32 cellular contexts compared by ENCODE assay signal in genomic region chr4:32735856-32736590, GRCh38.
"Had no signal": no experiment of that assay in that cellular context is flagged by ENCODE, and none has a peak within 500 bp of the region (broad histone marks: within the 10 kb centered on the region; RNA-seq: fewer than 3 reads in every experiment).

No MANE protein-coding gene starts in this region.

- H3K27me3 ChIP-seq: adrenal gland, cardiac muscle cell, gastroesophageal sphincter, neutrophil, uterus had no signal

- DNase-seq: activated CD4-positive, alpha-beta memory T cell treated with anti-CD3 and anti-CD28 coated beads for 36 hours; activated CD4-positive, alpha-beta T cell treated with anti-CD3 and anti-CD28 coated beads for 4 hours; activated CD4-positive, CD25-positive, alpha-beta regulatory T cell; activated CD8-positive, alpha-beta memory T cell treated with anti-CD3 and anti-CD28 coated beads, Interleukin-2, amount 50 U/mL, for 4 hours; activated effector memory CD4-positive, alpha-beta T cell treated with anti-CD3 and anti-CD28 coated beads, Interleukin-2, amount 50 U/mL, for 16 hours; activated naive CD4-positive, alpha-beta T cell treated with anti-CD3 and anti-CD28 coated beads for 36 hours; activated naive CD8-positive, alpha-beta T cell treated with anti-CD3 and anti-CD28 coated beads for 36 hours; activated T-cell treated with anti-CD3 and anti-CD28 coated beads, Interleukin-2, amount 50 U/mL, for 1 hour; adrenal gland; aorta; cortex of kidney; effector memory CD8-positive, alpha-beta T cell; head of caudate nucleus; hippocampal formation; immature natural killer cell; kidney; left ventricle myocardium inferior; stimulated activated CD4-positive, alpha-beta T cell treated with anti-CD3 and anti-CD28 coated beads, Interleukin-12 subunit alpha, Interleukin-12 subunit beta, amount 100 ng/mL, for 4 hours; stimulated activated CD4-positive, alpha-beta T cell treated with anti-CD3 and anti-CD28 coated beads, Interleukin-4, amount 100 ng/mL, for 1 hour; uterus had no signal

- H3K27ac Mint-ChIP-seq: activated CD4-positive, alpha-beta memory T cell treated with anti-CD3 and anti-CD28 coated beads for 36 hours; activated naive CD4-positive, alpha-beta T cell treated with anti-CD3 and anti-CD28 coated beads for 36 hours; activated naive CD8-positive, alpha-beta T cell treated with anti-CD3 and anti-CD28 coated beads for 36 hours; activated T-helper 1 cell treated with anti-CD3 and anti-CD28 coated beads, Interleukin-12 subunit alpha, Interleukin-12 subunit beta, Interleukin-2, Interleukin-4 antibody, amounts not matched to agents 30 ng/mL and 10 ng/mL and 1 ng/mL, durations not matched to agents 14 hours and 24 hours and 36 hours; brain; effector memory CD8-positive, alpha-beta T cell; immature natural killer cell; stimulated activated naive CD8-positive, alpha-beta T cell treated with anti-CD3 and anti-CD28 coated beads, Interleukin-15, Interleukin-2, amounts not matched to agents 100 ng/mL and 50 ng/mL, for 24 hours; type B pancreatic cell had no signal

- H3K27ac ChIP-seq: adrenal gland, cardiac muscle cell, gastroesophageal sphincter, left ventricle myocardium inferior, neutrophil, skin epidermis, thoracic aorta, uterus had no signal

- H3K4me3 Mint-ChIP-seq: activated CD4-positive, alpha-beta memory T cell treated with anti-CD3 and anti-CD28 coated beads for 36 hours; activated naive CD4-positive, alpha-beta T cell treated with anti-CD3 and anti-CD28 coated beads for 36 hours; activated naive CD8-positive, alpha-beta T cell treated with anti-CD3 and anti-CD28 coated beads for 36 hours; activated T-helper 1 cell treated with anti-CD3 and anti-CD28 coated beads, Interleukin-12 subunit alpha, Interleukin-12 subunit beta, Interleukin-2, Interleukin-4 antibody, amounts not matched to agents 30 ng/mL and 10 ng/mL and 1 ng/mL, durations not matched to agents 14 hours and 24 hours and 36 hours; brain; effector memory CD8-positive, alpha-beta T cell; immature natural killer cell; nephron; stimulated activated naive CD8-positive, alpha-beta T cell treated with anti-CD3 and anti-CD28 coated beads, Interleukin-15, Interleukin-2, amounts not matched to agents 100 ng/mL and 50 ng/mL, for 24 hours; type B pancreatic cell had no signal

- H3K27me3 Mint-ChIP-seq: activated CD4-positive, alpha-beta memory T cell treated with anti-CD3 and anti-CD28 coated beads for 36 hours; activated naive CD8-positive, alpha-beta T cell treated with anti-CD3 and anti-CD28 coated beads for 36 hours; brain; effector memory CD8-positive, alpha-beta T cell; stimulated activated naive CD8-positive, alpha-beta T cell treated with anti-CD3 and anti-CD28 coated beads, Interleukin-15, Interleukin-2, amounts not matched to agents 100 ng/mL and 50 ng/mL, for 24 hours; type B pancreatic cell had no signal

- H3K4me1 Mint-ChIP-seq: activated naive CD8-positive, alpha-beta T cell treated with anti-CD3 and anti-CD28 coated beads for 36 hours; brain; immature natural killer cell; nephron had no signal

- H3K4me3 ChIP-seq: adrenal gland, cardiac muscle cell, gastroesophageal sphincter, left ventricle myocardium inferior, lung, skin epidermis, thoracic aorta, uterus had no signal

- H3K4me1 ChIP-seq: adrenal gland, gastroesophageal sphincter, left ventricle myocardium inferior, uterus had no signal

- ATAC-seq: effector memory CD8-positive, alpha-beta T cell; gastroesophageal sphincter; sciatic nerve had no signal

- H3K36me3 Mint-ChIP-seq: activated CD4-positive, alpha-beta memory T cell treated with anti-CD3 and anti-CD28 coated beads for 36 hours; activated naive CD8-positive, alpha-beta T cell treated with anti-CD3 and anti-CD28 coated beads for 36 hours; brain; immature natural killer cell; type B pancreatic cell had no signal

- H3K36me3 ChIP-seq: adrenal gland, cardiac muscle cell, gastroesophageal sphincter, left ventricle myocardium inferior, neutrophil, thoracic aorta, uterus had no signal

- H3K9me3 ChIP-seq: adrenal gland, gastroesophageal sphincter, left ventricle myocardium inferior, neutrophil, thoracic aorta, uterus had no signal

- H3K9me3 Mint-ChIP-seq: brain, nephron, type B pancreatic cell had no signal
